In the genomic region with DNA sequence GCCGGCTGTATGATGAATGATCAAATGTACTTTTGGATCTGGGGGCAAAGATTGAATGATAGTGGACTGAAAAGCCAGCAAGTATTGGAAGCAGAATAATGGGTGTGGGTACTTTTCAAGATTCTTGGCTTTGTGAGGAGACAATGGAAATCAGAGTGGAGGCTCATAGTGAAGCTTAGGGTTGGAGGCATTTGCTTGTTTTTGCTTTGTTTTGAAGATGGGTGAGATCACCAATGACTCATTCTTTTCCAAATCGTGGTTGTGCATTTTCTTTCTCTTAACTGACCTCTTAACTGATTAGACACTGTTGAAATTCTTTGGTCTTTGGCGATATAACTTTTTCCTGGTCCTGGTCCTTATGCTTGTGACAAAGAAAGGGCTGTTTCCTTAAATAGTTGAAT, we compare ENCODE assay signal across 9 cellular contexts. TPM values are rescaled to one million over a fixed set of nuclear protein-coding genes. Genes with fewer than 3 reads are reported as not detected.
DNase-seq lines count a peak whose midpoint lies in the region; ATAC-seq and TF ChIP-seq lines count a peak whose summit lies in the region.
"Had no signal": no experiment of that assay in that cellular context is flagged by ENCODE, and none has a peak within 500 bp of the region (broad histone marks: within the 10 kb centered on the region; RNA-seq: fewer than 3 reads in every experiment).

No MANE protein-coding gene starts in this region.

- H3K4me3 Mint-ChIP-seq in activated CD8-positive, alpha-beta memory T cell treated with anti-CD3 and anti-CD28 coated beads, Interleukin-2, amount 10 ng/mL, durations not matched to agents 7 days and 5 days, result no peak overlapping the region
- peak overlapping the region; percentile 26 for H3K4me3 Mint-ChIP-seq in type B pancreatic cell

- peak overlapping the region; percentile 19; the same call in 1 of the 2 replicates for H3K4me3 ChIP-seq in WI38 (ENCODE audit: low read depth, low read length)

- H3K4me1 Mint-ChIP-seq in activated CD8-positive, alpha-beta memory T cell treated with anti-CD3 and anti-CD28 coated beads, Interleukin-2, amount 10 ng/mL, durations not matched to agents 7 days and 5 days, result peaks cover 30% of the 10 kb centered on the region
- H3K4me1 Mint-ChIP-seq in type B pancreatic cell (ENCODE audit: unreplicated experiment), result peaks cover 26% of the 10 kb centered on the region

- TF ChIP-seq CTCF in WI38 (IDR thresholded peaks at IDR 0.05; ENCODE audit: low read depth, low read length) (no peak), type B pancreatic cell (conservative IDR thresholded peaks at IDR 0.05) (no peak)

- peaks cover 2% of the 10 kb centered on the region for H3K36me3 Mint-ChIP-seq in activated CD8-positive, alpha-beta memory T cell treated with anti-CD3 and anti-CD28 coated beads, Interleukin-2, amount 10 ng/mL, durations not matched to agents 7 days and 5 days
- no peaks in the 10 kb centered on the region for H3K36me3 Mint-ChIP-seq in type B pancreatic cell

- peak overlapping the region; percentile 74 for H3K27ac Mint-ChIP-seq in activated CD8-positive, alpha-beta memory T cell treated with anti-CD3 and anti-CD28 coated beads, Interleukin-2, amount 10 ng/mL, durations not matched to agents 7 days and 5 days
- H3K27ac Mint-ChIP-seq in type B pancreatic cell, result peak overlapping the region; percentile 46

- H3K9me3 Mint-ChIP-seq in activated CD8-positive, alpha-beta memory T cell treated with anti-CD3 and anti-CD28 coated beads, Interleukin-2, amount 10 ng/mL, durations not matched to agents 7 days and 5 days (ENCODE audit: low read depth), result peaks cover 3% of the 10 kb centered on the region
- H3K9me3 Mint-ChIP-seq in type B pancreatic cell, result peaks cover 4% of the 10 kb centered on the region

- DNase-seq in activated CD8-positive, alpha-beta memory T cell treated with anti-CD3 and anti-CD28 coated beads, Interleukin-2, amount 10 ng/mL, durations not matched to agents 7 days and 5 days, result no peak
- no peak for DNase-seq in activated CD8-positive, alpha-beta memory T cell treated with anti-CD3 and anti-CD28 coated beads, Interleukin-2, amount 50 U/mL, for 4 hours
- DNase-seq in foreskin melanocyte (peak; percentile 60), type B pancreatic cell (ENCODE audit: extremely low spot score, unreplicated experiment) (no peak)
- DNase-seq: C1 segment of cervical spinal cord had no signal

- no peaks in the 10 kb centered on the region for H3K27me3 Mint-ChIP-seq in activated CD8-positive, alpha-beta memory T cell treated with anti-CD3 and anti-CD28 coated beads, Interleukin-2, amount 10 ng/mL, durations not matched to agents 7 days and 5 days
- H3K27me3 Mint-ChIP-seq in type B pancreatic cell, result no peaks in the 10 kb centered on the region

- peak; percentile 84 for ATAC-seq in activated CD8-positive, alpha-beta memory T cell treated with anti-CD3 and anti-CD28 coated beads, Interleukin-2, amount 10 ng/mL, durations not matched to agents 7 days and 5 days
- ATAC-seq in HG03175 (IDR thresholded peaks at IDR 0.05; ENCODE audit: unreplicated experiment) (no peak), HG02973 (IDR thresholded peaks at IDR 0.05; ENCODE audit: unreplicated experiment) (no peak), GM21423 (IDR thresholded peaks at IDR 0.05; ENCODE audit: unreplicated experiment) (no peak)

- CTCF ChIA-PET in activated CD8-positive, alpha-beta memory T cell treated with anti-CD3 and anti-CD28 coated beads, Interleukin-2, amount 10 ng/mL, durations not matched to agents 7 days and 5 days (lab: Charles Lee), result no interaction called here

RNA-seq across cellular contexts. Expression of a gene that starts 54.4 kb away (rescaled TPM):
- total RNA-seq in activated CD8-positive, alpha-beta memory T cell treated with anti-CD3 and anti-CD28 coated beads, Interleukin-2, amount 10 ng/mL, durations not matched to agents 7 days and 5 days, result 1 to 10 TPM; 1.1 to 1.2 TPM
- 11.8 and 33.7 TPM in 2 replicates for total RNA-seq in type B pancreatic cell (ENCODE audit: low replicate concordance)
